Comparison of ENCODE assay signal across 21 cellular contexts in genomic region chr17:49572226-49572625, GRCh38. TPM values are rescaled to one million over a fixed set of nuclear protein-coding genes. Genes with fewer than 3 reads are reported as not detected.
"Had no signal": no experiment of that assay in that cellular context is flagged by ENCODE, and none has a peak within 500 bp of the region (broad histone marks: within the 10 kb centered on the region; RNA-seq: fewer than 3 reads in every experiment).

No MANE protein-coding gene starts in this region.

- FAIRE-seq: keratinocyte had no signal

- H3K27ac ChIP-seq: body of pancreas, left lung, psoas muscle had no signal

- H3K36me3 ChIP-seq: gastroesophageal sphincter, left lung had no signal

- H3K4me3 Mint-ChIP-seq: activated B cell treated with CpG ODN at 0.5 μM for 24 hours; activated CD8-positive, alpha-beta T cell treated with anti-CD3 and anti-CD28 coated beads for 36 hours; activated T-cell treated with anti-CD3 and anti-CD28 coated beads, Interleukin-2, amount 50 U/mL, for 4 hours; stimulated activated naive CD8-positive, alpha-beta T cell treated with anti-CD3 and anti-CD28 coated beads, Interleukin-15, amount 100 ng/mL, for 72 hours; T-helper 2 cell treated with Interferon-gamma antibody and Interleukin-4, amounts not matched to agents 5 μg/mL and 100 μg/mL, for 36 hours had no signal

- H3K27me3 ChIP-seq: gastroesophageal sphincter, testis had no signal

- H3K27ac Mint-ChIP-seq: activated B cell treated with CpG ODN at 0.5 μM for 24 hours; activated CD8-positive, alpha-beta T cell treated with anti-CD3 and anti-CD28 coated beads for 36 hours; activated naive CD4-positive, alpha-beta T cell treated with anti-CD3 and anti-CD28 coated beads, Interleukin-2, amount 50 U/mL, for 72 hours; memory B cell; stimulated activated naive CD8-positive, alpha-beta T cell treated with anti-CD3 and anti-CD28 coated beads, Interleukin-15, amount 100 ng/mL, for 72 hours; T-helper 2 cell treated with Interferon-gamma antibody and Interleukin-4, amounts not matched to agents 5 μg/mL and 100 μg/mL, for 36 hours had no signal

- H3K4me3 ChIP-seq: body of pancreas, gastroesophageal sphincter, left lung, mucosa of descending colon, psoas muscle, testis had no signal

- DNase-seq: activated B cell treated with CpG ODN at 0.5 μM for 24 hours; activated CD4-positive, alpha-beta T cell treated with anti-CD3 and anti-CD28 coated beads for 48 hours; activated CD8-positive, alpha-beta T cell treated with anti-CD3 and anti-CD28 coated beads for 36 hours; activated gamma-delta T cell; activated T-cell treated with anti-CD3 and anti-CD28 coated beads, Interleukin-2, amount 50 U/mL, for 4 hours; amniotic stem cell; body of pancreas; dermis blood vessel endothelial cell; left lung; mucosa of descending colon; naive thymus-derived CD4-positive, alpha-beta T cell; stimulated activated CD4-positive, alpha-beta T cell treated with anti-CD3 and anti-CD28 coated beads, Interleukin-1b, Interleukin-23, amount 100 ng/mL, for 48 hours; stimulated activated naive CD8-positive, alpha-beta T cell treated with anti-CD3 and anti-CD28 coated beads, Interleukin-15, amount 100 ng/mL, for 72 hours; testis had no signal

- H3K36me3 Mint-ChIP-seq: activated naive CD4-positive, alpha-beta T cell treated with anti-CD3 and anti-CD28 coated beads, Interleukin-2, amount 50 U/mL, for 72 hours; memory B cell; naive thymus-derived CD4-positive, alpha-beta T cell had no signal

- H3K9me3 ChIP-seq: body of pancreas, gastroesophageal sphincter, left lung, mucosa of descending colon, psoas muscle, testis had no signal

- ATAC-seq: activated CD8-positive, alpha-beta T cell treated with anti-CD3 and anti-CD28 coated beads for 36 hours; activated naive CD4-positive, alpha-beta T cell treated with anti-CD3 and anti-CD28 coated beads, Interleukin-2, amount 50 U/mL, for 72 hours; activated T-cell treated with anti-CD3 and anti-CD28 coated beads, Interleukin-2, amount 50 U/mL, for 4 hours; body of pancreas; gastroesophageal sphincter; left lung; mucosa of descending colon; naive thymus-derived CD4-positive, alpha-beta T cell; psoas muscle; sciatic nerve; stimulated activated naive CD8-positive, alpha-beta T cell treated with anti-CD3 and anti-CD28 coated beads, Interleukin-15, amount 100 ng/mL, for 72 hours had no signal

RNA-seq across cellular contexts. Expression of gene NXPH3, which starts 3.4 kb away (rescaled TPM):
- total RNA-seq: activated B cell treated with CpG ODN at 0.5 μM for 24 hours; naive thymus-derived CD4-positive, alpha-beta T cell had no signal
- polyA plus RNA-seq: naive thymus-derived CD4-positive, alpha-beta T cell had no signal
